Comparison of ENCODE assay signal across 11 cellular contexts in genomic region chr1:228162286-228163003, GRCh38. TPM values are rescaled to one million over a fixed set of nuclear protein-coding genes. Genes with fewer than 3 reads are reported as not detected.
A peak's percentile ranks its signal among the peaks of the same experiment; 100 is the strongest.
DNase-seq lines count a peak whose midpoint lies in the region; ATAC-seq and TF ChIP-seq lines count a peak whose summit lies in the region.
"Had no signal": no experiment of that assay in that cellular context is flagged by ENCODE, and none has a peak within 500 bp of the region (broad histone marks: within the 10 kb centered on the region; RNA-seq: fewer than 3 reads in every experiment).

No MANE protein-coding gene starts in this region.

- H3K27me3 ChIP-seq in BLaER1 treated with 17β-estradiol and CSF1 and Interleukin-3, amounts not matched to agents 10 nM and 100 nM = no peaks in the 10 kb centered on the region
- H3K27me3 ChIP-seq in neuronal stem cell (ENCODE audit: control insufficient read depth in 3 of 3, insufficient read depth in 3 of 3, low read depth in 1 of 3, low read length in 3 of 3) = no peaks in the 10 kb centered on the region

- H4K8ac ChIP-seq in neuronal stem cell (ENCODE audit: low read depth, low read length) = no peak overlapping the region

- peaks cover 0 to 13% (median 0%) of the 10 kb centered on the region in 11 experiments; a peak in 6 of 22 replicates for H4K20me1 ChIP-seq in BLaER1 treated with 17β-estradiol and CSF1 and Interleukin-3, amounts not matched to agents 10 nM and 100 nM

- no peaks in the 10 kb centered on the region for H3K36me3 ChIP-seq in BLaER1 treated with 17β-estradiol and CSF1 and Interleukin-3, amounts not matched to agents 10 nM and 100 nM
- H3K36me3 ChIP-seq in neuronal stem cell (replicated peaks in 1 of 2; ENCODE audit: control insufficient read depth in 2 of 2, insufficient read depth in 2 of 2, low read length in 2 of 2) = no peaks in the 10 kb centered on the region

- H2BK120ac ChIP-seq in neuronal stem cell (ENCODE audit: low read depth, low read length) = no peak overlapping the region

- no CpG with 5 or more reads among the region's 14 CpGs for WGBS in neuronal stem cell (ENCODE audit: extremely low coverage in 2 of 2, insufficient read length in 2 of 2, insufficient replicate concordance in 1 of 2), 2 donors

- H4K91ac ChIP-seq in neuronal stem cell (ENCODE audit: low read depth, low read length, poor library complexity) = no peak overlapping the region

- H3K79me1 ChIP-seq in neuronal stem cell (ENCODE audit: low read depth, low read length) = peaks cover 3% of the 10 kb centered on the region

- peak overlapping the region; percentile 17 for H3K23ac ChIP-seq in neuronal stem cell (ENCODE audit: low read depth, low read length, poor library complexity)

- H3K27ac ChIP-seq in BLaER1 treated with 17β-estradiol and CSF1 and Interleukin-3, amounts not matched to agents 10 nM and 100 nM = peak overlapping the region; percentile 39 to 100 (median 51); a peak in 21 of 22 replicates
- H3K27ac ChIP-seq in neuronal stem cell (replicated peaks; ENCODE audit: low read length) = no peak overlapping the region

- DNase-seq in NCI-H69 (lab: John Stamatoyannopoulos, UW) = peak; percentile 21
- DNase-seq in epithelial cell of esophagus (ENCODE audit: low read depth) = peak; percentile 51
- DNase-seq in neuronal stem cell (ENCODE audit: low spot score) = no peak
- DNase-seq: activated CD4-positive, alpha-beta memory T cell treated with anti-CD3 and anti-CD28 coated beads for 36 hours; effector CD8-positive, alpha-beta T cell had no signal

- peak overlapping the region; percentile 86 for H2AK5ac ChIP-seq in neuronal stem cell (ENCODE audit: low read depth, low read length)

- H3K14ac ChIP-seq in neuronal stem cell (ENCODE audit: low read length) = no peak overlapping the region

- peak overlapping the region; percentile 11 for H3K18ac ChIP-seq in neuronal stem cell (ENCODE audit: low read length)

- ATAC-seq in GM18517 (IDR thresholded peaks at IDR 0.05; ENCODE audit: unreplicated experiment) (no peak), GM18870 (IDR thresholded peaks at IDR 0.05; ENCODE audit: unreplicated experiment) (no peak), HG02798 (IDR thresholded peaks at IDR 0.05; ENCODE audit: poor library complexity, unreplicated experiment) (no peak), GM19463 (IDR thresholded peaks at IDR 0.05; ENCODE audit: unreplicated experiment) (no peak)
- ATAC-seq: left colon had no signal

- no peak overlapping the region for H2AFZ ChIP-seq in neuronal stem cell (ENCODE audit: low read length)

- H3K4me3 ChIP-seq in BLaER1 treated with 17β-estradiol and CSF1 and Interleukin-3, amounts not matched to agents 10 nM and 100 nM = no peak overlapping the region
- H3K4me3 ChIP-seq in epithelial cell of esophagus (ENCODE audit: low read length) (no peak overlapping the region), neuronal stem cell (ENCODE audit: low read length in 2 of 2) (no peak overlapping the region)

- peak overlapping the region; percentile 32 for H2BK15ac ChIP-seq in neuronal stem cell (ENCODE audit: low read length)

- TF ChIP-seq CTCF in epithelial cell of esophagus (IDR thresholded peaks at IDR 0.05; ENCODE audit: insufficient read depth, low read depth, low read length, missing control alignments) = peak; percentile 2

- peaks cover 45 to 58% (median 51%) of the 10 kb centered on the region in 10 experiments for H3K4me1 ChIP-seq in BLaER1 treated with 17β-estradiol and CSF1 and Interleukin-3, amounts not matched to agents 10 nM and 100 nM
- H3K4me1 ChIP-seq in neuronal stem cell (ENCODE audit: control insufficient read depth in 2 of 2, insufficient read depth in 1 of 2, low read depth in 1 of 2, low read length in 2 of 2) = peaks cover 5 to 15% of the 10 kb centered on the region in 2 donors

- peak overlapping the region; percentile 57 to 93 (median 73) for H3K4me2 ChIP-seq in BLaER1 treated with 17β-estradiol and CSF1 and Interleukin-3, amounts not matched to agents 10 nM and 100 nM
- no peak overlapping the region for H3K4me2 ChIP-seq in neuronal stem cell (ENCODE audit: insufficient read depth, low read length, poor library complexity, severe bottlenecking)

- no peaks in the 10 kb centered on the region for H3K9me3 ChIP-seq in BLaER1 treated with 17β-estradiol and CSF1 and Interleukin-3, amounts not matched to agents 10 nM and 100 nM (replicated peaks in 1 of 11)
- no peaks in the 10 kb centered on the region for H3K9me3 ChIP-seq in neuronal stem cell (replicated peaks in 1 of 2; ENCODE audit: control insufficient read depth in 2 of 2, insufficient read depth in 1 of 2, low read depth in 1 of 2, low read length in 2 of 2)

- peak overlapping the region; percentile 8 to 65 (median 40); a peak in 15 of 22 replicates for H3K9ac ChIP-seq in BLaER1 treated with 17β-estradiol and CSF1 and Interleukin-3, amounts not matched to agents 10 nM and 100 nM
- H3K9ac ChIP-seq in neuronal stem cell (ENCODE audit: low read depth, low read length, poor library complexity) = peak overlapping the region; percentile 78

- no peak overlapping the region for H3K4ac ChIP-seq in neuronal stem cell (ENCODE audit: low read length)

- no peak overlapping the region for H2BK12ac ChIP-seq in neuronal stem cell (ENCODE audit: low read length)

- no peak overlapping the region for H2BK5ac ChIP-seq in neuronal stem cell (ENCODE audit: low read length)

RNA-seq across cellular contexts. Expression of gene IBA57, which starts 3.2 kb away (rescaled TPM):
- polyA plus RNA-seq in neuronal stem cell (2013, experiment 1 of 2) = 1.3 TPM
- 1.4 TPM for polyA plus RNA-seq in neuronal stem cell (2013, experiment 2 of 2)

RNA-seq across cellular contexts. Expression of gene GJC2, which starts 12.7 kb away (rescaled TPM):
- polyA plus RNA-seq in neuronal stem cell (2013, experiment 1 of 2) = 0.24 TPM
- 0.17 TPM for polyA plus RNA-seq in neuronal stem cell (2013, experiment 2 of 2)

RNA-seq across cellular contexts. Expression of gene GUK1, which starts 22.4 kb away (rescaled TPM):
- polyA plus RNA-seq in neuronal stem cell (2013, experiment 1 of 2) = 106 TPM
- 98.6 TPM for polyA plus RNA-seq in neuronal stem cell (2013, experiment 2 of 2)

RNA-seq across cellular contexts. Expression of gene OBSCN, which starts 45.4 kb away (rescaled TPM):
- polyA plus RNA-seq in neuronal stem cell (2013, experiment 1 of 2) = 7.3 TPM
- 7.9 TPM for polyA plus RNA-seq in neuronal stem cell (2013, experiment 2 of 2)

RNA-seq across cellular contexts. Expression of gene MRPL55, which starts 53.3 kb away (rescaled TPM):
- polyA plus RNA-seq in neuronal stem cell (2013, experiment 1 of 2) = 69.3 TPM
- polyA plus RNA-seq in neuronal stem cell (2013, experiment 2 of 2) = 63.2 TPM
